Comparison of ENCODE assay signal across 24 cellular contexts in the genomic region with DNA sequence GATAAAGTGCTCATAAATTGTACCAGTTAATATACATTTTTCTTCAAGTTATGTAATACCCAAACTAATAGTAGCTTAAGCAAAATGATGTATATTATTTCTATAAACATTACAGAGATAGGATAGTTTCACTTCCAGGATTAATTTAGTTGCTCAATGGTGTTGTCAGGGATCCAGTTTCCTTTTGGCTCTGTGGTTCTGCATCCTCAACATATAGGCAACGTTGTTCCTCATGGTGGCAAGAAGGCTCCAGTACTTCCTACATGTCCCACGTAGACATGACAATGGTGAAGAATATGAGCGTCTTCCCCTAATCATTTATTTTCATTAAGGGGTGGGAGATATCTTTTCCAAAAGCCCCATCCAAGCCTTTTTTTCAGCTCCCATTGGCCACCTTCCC.
"Had no signal": no experiment of that assay in that cellular context is flagged by ENCODE, and none has a peak within 500 bp of the region (broad histone marks: within the 10 kb centered on the region; RNA-seq: fewer than 3 reads in every experiment).

No MANE protein-coding gene starts in this region.

- ATAC-seq: esophagus mucosa; gastrocnemius medialis; naive thymus-derived CD8-positive, alpha-beta T cell; sciatic nerve; stimulated activated effector memory CD8-positive, alpha-beta T cell treated with anti-CD3 and anti-CD28 coated beads, Interleukin-12 subunit alpha, Interleukin-12 subunit beta, amount 100 ng/mL, for 72 hours had no signal

- DNase-seq: colonic mucosa; effector CD8-positive, alpha-beta T cell; endodermal cell; foreskin fibroblast; gastrocnemius medialis; head of caudate nucleus; kidney; left ventricle myocardium inferior; mammary epithelial cell; mesendoderm; midbrain; naive thymus-derived CD8-positive, alpha-beta T cell; nephron progenitor cell; nucleus accumbens; stimulated activated CD4-positive, alpha-beta T cell treated with anti-CD3 and anti-CD28 coated beads, Interleukin-12 subunit alpha, Interleukin-12 subunit beta, amount 100 ng/mL, for 4 hours; stimulated activated CD4-positive, alpha-beta T cell treated with anti-CD3 and anti-CD28 coated beads, Interleukin-1b, Interleukin-23, amount 100 ng/mL, for 48 hours; stimulated activated CD4-positive, alpha-beta T cell treated with anti-CD3 and anti-CD28 coated beads, Interleukin-4, amount 100 ng/mL, for 24 hours; stimulated activated naive CD4-positive, alpha-beta T cell treated with Interleukin-2 at 50 U/mL for 16 hours; substantia nigra; testis; tibial artery had no signal
